9 cellular contexts compared by ENCODE assay signal in the genomic region with DNA sequence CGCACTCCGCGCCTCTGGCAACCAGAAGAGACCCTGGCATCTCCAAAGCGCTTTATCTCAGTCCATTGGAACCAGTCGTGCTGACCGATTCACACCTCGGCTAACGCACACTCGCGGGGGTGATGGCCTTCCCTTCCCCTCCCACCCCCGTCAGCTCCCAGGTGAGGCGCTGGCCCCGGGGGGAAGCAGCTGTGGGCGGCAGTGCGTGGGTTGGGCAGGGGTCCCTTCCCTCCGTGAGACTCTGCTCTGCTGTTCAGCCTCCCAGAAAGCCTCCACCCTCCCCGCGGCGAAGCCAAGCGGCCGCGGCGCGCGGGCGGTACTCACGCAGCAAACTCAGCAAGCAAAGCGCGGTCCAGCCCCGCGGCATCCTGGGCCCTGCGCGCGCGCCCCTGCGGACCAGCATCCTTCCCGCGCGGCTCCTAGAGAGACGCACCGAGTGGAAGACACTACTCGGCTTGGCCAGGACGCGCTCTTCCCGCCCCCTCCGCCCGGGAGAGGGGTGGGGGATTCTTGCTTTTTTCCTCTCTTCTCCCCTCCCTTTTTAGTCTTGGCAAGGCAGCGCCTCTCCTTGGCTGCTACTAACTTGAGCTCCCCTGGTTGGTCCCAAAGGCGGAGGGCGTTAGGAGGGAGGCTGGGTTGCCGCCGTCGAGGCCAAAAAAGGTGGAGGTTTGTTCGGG. TPM values are rescaled to one million over a fixed set of nuclear protein-coding genes. Genes with fewer than 3 reads are reported as not detected.
DNase-seq lines count a peak whose midpoint lies in the region; ATAC-seq lines count a peak whose summit lies in the region.
"Had no signal": no experiment of that assay in that cellular context is flagged by ENCODE, and none has a peak within 500 bp of the region (broad histone marks: within the 10 kb centered on the region; RNA-seq: fewer than 3 reads in every experiment).

CD34 (minus strand) TSS at position 448 of the 677 bp plus-strand sequence; CDS start at position 403, 45 bp downstream.

- POLR2A ChIA-PET in naive thymus-derived CD8-positive, alpha-beta T cell (lab: Charles Lee) = no interaction called here

- peak within 1 kb of the TSS; percentile 70 for H3K4me3 Mint-ChIP-seq in T-helper 17 cell
- H3K4me3 Mint-ChIP-seq in naive thymus-derived CD8-positive, alpha-beta T cell = peak within 1 kb of the TSS; percentile 29 to 74 (median 63)

- H3K27ac ChIP-seq in aorta (ENCODE audit: low read depth in 1 of 2, low read length in 2 of 2) = peak within 1 kb of the TSS in 1 of 2 donors; percentile 55

- peak; percentile 36 for DNase-seq in ELR (ENCODE audit: low read depth)
- DNase-seq in T-helper 17 cell = no peak
- DNase-seq in naive thymus-derived CD8-positive, alpha-beta T cell = peak in 1 of 10 donors; percentile 8
- DNase-seq in aorta = peak; percentile 76 to 88
- no peak for DNase-seq in CD1c-positive myeloid dendritic cell (ENCODE audit: extremely low spot score)
- DNase-seq in HT-29 (ENCODE audit: low spot score) = no peak

- peaks cover 79% of the 10 kb centered on the region for H3K27me3 Mint-ChIP-seq in T-helper 17 cell
- peaks cover 34 to 83% (median 49%) of the 10 kb centered on the region in 5 donors for H3K27me3 Mint-ChIP-seq in naive thymus-derived CD8-positive, alpha-beta T cell

- WGBS in aorta, 2 donors = 1% methylated on average over 42 to 54 of the region's 54 CpGs

- no peaks in the 10 kb centered on the region for H3K9me3 Mint-ChIP-seq in naive thymus-derived CD8-positive, alpha-beta T cell

- peak; percentile 61 for ATAC-seq in T-helper 17 cell
- peak; percentile 35 for ATAC-seq in esophagus mucosa
- ATAC-seq in naive thymus-derived CD8-positive, alpha-beta T cell = peak; percentile 57 to 67
- peak; percentile 82 for ATAC-seq in aorta (ENCODE audit: low FRiP score)
- no peak for ATAC-seq in HG03097 (IDR thresholded peaks at IDR 0.05; ENCODE audit: low FRiP score, unreplicated experiment)

- H3K27ac Mint-ChIP-seq in T-helper 17 cell = no peak within 1 kb of the TSS
- no peak within 1 kb of the TSS for H3K27ac Mint-ChIP-seq in naive thymus-derived CD8-positive, alpha-beta T cell

- H3K4me1 Mint-ChIP-seq in T-helper 17 cell = peaks cover 15% of the 10 kb centered on the region
- H3K4me1 Mint-ChIP-seq in naive thymus-derived CD8-positive, alpha-beta T cell = peaks cover 2 to 23% (median 19%) of the 10 kb centered on the region in 4 donors

- H3K27me3 ChIP-seq in aorta (ENCODE audit: control insufficient read depth in 1 of 2, insufficient read depth in 2 of 2, low read length in 1 of 2) = no peaks in the 10 kb centered on the region

- H3K36me3 ChIP-seq in aorta (ENCODE audit: control insufficient read depth in 1 of 2, insufficient read depth in 2 of 2, low read length in 1 of 2) = no peaks in the 10 kb centered on the region

- H3K4me3 ChIP-seq in aorta (ENCODE audit: low read length in 2 of 2) = peak within 1 kb of the TSS; percentile 50 to 62

- H3K9me3 ChIP-seq in T-helper 17 cell (ENCODE audit: control insufficient read depth, low read length, poor library complexity, severe bottlenecking) (no peaks in the 10 kb centered on the region), aorta (ENCODE audit: control insufficient read depth, low read length) (no peaks in the 10 kb centered on the region)

- H3K4me1 ChIP-seq in aorta (ENCODE audit: control insufficient read depth in 1 of 2, insufficient read depth in 2 of 2, low read length in 2 of 2) = no peaks in the 10 kb centered on the region

- intact Hi-C loops in aorta (cut with DNase I) = no loop called here

- H3K36me3 Mint-ChIP-seq in T-helper 17 cell (ENCODE audit: low read depth) = peaks cover 8% of the 10 kb centered on the region
- no peaks in the 10 kb centered on the region for H3K36me3 Mint-ChIP-seq in naive thymus-derived CD8-positive, alpha-beta T cell

RNA-seq across cellular contexts. Expression of gene CD34, which starts in this region (rescaled TPM):
- under 1 TPM in 1 of 2 donors, not detected in 1; 0.20 TPM for total RNA-seq in T-helper 17 cell
- 4.3 TPM for total RNA-seq in esophagus mucosa
- not detected for total RNA-seq in naive thymus-derived CD8-positive, alpha-beta T cell
- not detected for polyA plus RNA-seq in naive thymus-derived CD8-positive, alpha-beta T cell
- total RNA-seq in aorta = 100 to 1,000 TPM in 1 of 2 donors, 10 to 100 TPM in 1; 61.4 to 195 TPM
- 10 to 100 TPM; 10.5 to 16.5 TPM for polyA plus RNA-seq in aorta
- not detected in 2 replicates for total RNA-seq in HT-29 (2014; rRNA removed; shearing (Covaris generic))
- polyA plus RNA-seq: IgD-negative memory B cell had no signal

Comparison
In these comparisons a context has a peak if more than half of its experiments do, and no peak if none do; other contexts are left out.
1. RNA of gene CD34 (total RNA-seq): 61.4 to 195 TPM in aorta; 4.3 TPM in esophagus mucosa (single experiment), 0.20 TPM in T-helper 17 cell, not detected in naive thymus-derived CD8-positive, alpha-beta T cell and not detected in HT-29; every median in the first group is over 10 times any median in the second.
2. RNA of gene CD34 (polyA plus RNA-seq): 10.5 to 16.5 TPM in aorta; not detected in naive thymus-derived CD8-positive, alpha-beta T cell; every median in the first group is over 10 times any median in the second.
3. Peak in ATAC-seq in T-helper 17 cell; RNA of the gene not detected or under 1 TPM.
4. Peak in ATAC-seq in naive thymus-derived CD8-positive, alpha-beta T cell; RNA of the gene not detected or under 1 TPM.
5. DNase-seq: peak in ELR (single experiment) and aorta (2 of 2); none in T-helper 17 cell (0 of 3), CD1c-positive myeloid dendritic cell (single experiment) and HT-29 (single experiment).